Comparison of ENCODE assay signal across 3 cellular contexts in the genomic region with DNA sequence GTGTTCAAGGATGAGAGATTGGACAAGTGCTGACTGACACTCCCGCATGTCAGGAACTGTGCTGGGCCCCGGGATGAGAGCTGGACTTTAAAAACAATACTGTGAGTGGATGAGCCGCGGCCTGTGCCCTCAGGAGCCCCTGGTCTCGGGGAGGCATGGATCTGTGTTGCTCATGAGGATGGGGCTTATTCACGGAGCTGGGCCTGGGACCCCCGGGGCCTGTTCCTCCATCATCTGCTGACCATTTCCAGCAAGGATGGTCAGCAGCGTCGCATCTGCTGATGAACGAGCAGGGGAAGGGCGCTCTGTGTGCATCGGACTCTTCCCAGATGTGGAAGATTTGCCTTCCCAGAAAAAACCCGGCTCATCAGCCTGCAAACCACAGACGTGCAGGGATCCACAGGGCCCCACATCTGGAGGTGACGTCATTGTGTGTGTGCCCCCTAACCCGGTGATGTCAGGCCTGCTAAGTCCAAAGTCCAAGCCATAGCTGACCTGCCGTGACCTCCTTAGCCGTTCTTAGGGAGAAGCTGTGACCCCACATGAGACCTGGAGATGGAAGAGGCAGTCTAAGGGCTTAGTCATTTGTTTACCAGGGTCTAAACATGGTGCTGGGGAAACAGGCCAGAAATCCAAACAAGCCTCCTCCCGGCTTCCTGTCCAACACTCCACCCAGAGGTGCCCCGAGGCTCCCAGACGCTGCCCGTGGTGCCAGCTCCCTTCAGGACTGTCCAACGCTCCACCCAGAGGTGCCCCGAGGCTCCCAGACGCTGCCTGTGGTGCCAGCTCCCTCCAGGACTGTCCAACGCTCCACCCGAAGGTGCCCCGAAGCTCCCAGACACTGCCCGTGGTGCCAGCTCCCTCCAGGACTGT.
TF ChIP-seq lines count a peak whose summit lies in the region.

No MANE protein-coding gene starts in this region.

TF ChIP-seq in SK-N-SH, 30 proteins besides CTCF, POLR2A, EP300 and RAD21 (continued from another document):
- TF ChIP-seq, protein P1, sequence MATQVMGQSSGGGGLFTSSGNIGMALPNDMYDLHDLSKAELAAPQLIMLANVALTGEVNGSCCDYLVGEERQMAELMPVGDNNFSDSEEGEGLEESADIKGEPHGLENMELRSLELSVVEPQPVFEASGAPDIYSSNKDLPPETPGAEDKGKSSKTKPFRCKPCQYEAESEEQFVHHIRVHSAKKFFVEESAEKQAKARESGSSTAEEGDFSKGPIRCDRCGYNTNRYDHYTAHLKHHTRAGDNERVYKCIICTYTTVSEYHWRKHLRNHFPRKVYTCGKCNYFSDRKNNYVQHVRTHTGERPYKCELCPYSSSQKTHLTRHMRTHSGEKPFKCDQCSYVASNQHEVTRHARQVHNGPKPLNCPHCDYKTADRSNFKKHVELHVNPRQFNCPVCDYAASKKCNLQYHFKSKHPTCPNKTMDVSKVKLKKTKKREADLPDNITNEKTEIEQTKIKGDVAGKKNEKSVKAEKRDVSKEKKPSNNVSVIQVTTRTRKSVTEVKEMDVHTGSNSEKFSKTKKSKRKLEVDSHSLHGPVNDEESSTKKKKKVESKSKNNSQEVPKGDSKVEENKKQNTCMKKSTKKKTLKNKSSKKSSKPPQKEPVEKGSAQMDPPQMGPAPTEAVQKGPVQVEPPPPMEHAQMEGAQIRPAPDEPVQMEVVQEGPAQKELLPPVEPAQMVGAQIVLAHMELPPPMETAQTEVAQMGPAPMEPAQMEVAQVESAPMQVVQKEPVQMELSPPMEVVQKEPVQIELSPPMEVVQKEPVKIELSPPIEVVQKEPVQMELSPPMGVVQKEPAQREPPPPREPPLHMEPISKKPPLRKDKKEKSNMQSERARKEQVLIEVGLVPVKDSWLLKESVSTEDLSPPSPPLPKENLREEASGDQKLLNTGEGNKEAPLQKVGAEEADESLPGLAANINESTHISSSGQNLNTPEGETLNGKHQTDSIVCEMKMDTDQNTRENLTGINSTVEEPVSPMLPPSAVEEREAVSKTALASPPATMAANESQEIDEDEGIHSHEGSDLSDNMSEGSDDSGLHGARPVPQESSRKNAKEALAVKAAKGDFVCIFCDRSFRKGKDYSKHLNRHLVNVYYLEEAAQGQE (IDR thresholded peaks at IDR 0.05; ENCODE audit: low read depth, low read length): 0 out of 2 replicates have a peak, but pooled peaks have one; percentile 12
- TF ChIP-seq MXI1 (IDR thresholded peaks at IDR 0.05; ENCODE audit: low read depth, low read length): no peak
- TF ChIP-seq GABPA (IDR thresholded peaks at IDR 0.05; ENCODE audit: low read depth): no peak
- TF ChIP-seq, protein P2, sequence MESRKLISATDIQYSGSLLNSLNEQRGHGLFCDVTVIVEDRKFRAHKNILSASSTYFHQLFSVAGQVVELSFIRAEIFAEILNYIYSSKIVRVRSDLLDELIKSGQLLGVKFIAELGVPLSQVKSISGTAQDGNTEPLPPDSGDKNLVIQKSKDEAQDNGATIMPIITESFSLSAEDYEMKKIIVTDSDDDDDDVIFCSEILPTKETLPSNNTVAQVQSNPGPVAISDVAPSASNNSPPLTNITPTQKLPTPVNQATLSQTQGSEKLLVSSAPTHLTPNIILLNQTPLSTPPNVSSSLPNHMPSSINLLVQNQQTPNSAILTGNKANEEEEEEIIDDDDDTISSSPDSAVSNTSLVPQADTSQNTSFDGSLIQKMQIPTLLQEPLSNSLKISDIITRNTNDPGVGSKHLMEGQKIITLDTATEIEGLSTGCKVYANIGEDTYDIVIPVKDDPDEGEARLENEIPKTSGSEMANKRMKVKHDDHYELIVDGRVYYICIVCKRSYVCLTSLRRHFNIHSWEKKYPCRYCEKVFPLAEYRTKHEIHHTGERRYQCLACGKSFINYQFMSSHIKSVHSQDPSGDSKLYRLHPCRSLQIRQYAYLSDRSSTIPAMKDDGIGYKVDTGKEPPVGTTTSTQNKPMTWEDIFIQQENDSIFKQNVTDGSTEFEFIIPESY (IDR thresholded peaks at IDR 0.05; ENCODE audit: borderline replicate concordance, low read depth): no peak
- TF ChIP-seq IRF3 (IDR thresholded peaks at IDR 0.05; ENCODE audit: low read depth, low read length): no peak

TF ChIP-seq in SK-N-SH treated with all-trans-retinoic acid at 6 μM for 48 hours, 23 proteins besides CTCF, POLR2A, EP300 and RAD21 (continued from another document):
- TF ChIP-seq CSRNP3 (CRISPR knock-in tag; IDR thresholded peaks at IDR 0.05) (no peak), ZFP30 (CRISPR knock-in tag; IDR thresholded peaks at IDR 0.05) (no peak)

TF ChIP-seq in WTC11, 78 proteins besides CTCF, POLR2A, EP300 and RAD21 (continued from another document):
- TF ChIP-seq, protein P3, sequence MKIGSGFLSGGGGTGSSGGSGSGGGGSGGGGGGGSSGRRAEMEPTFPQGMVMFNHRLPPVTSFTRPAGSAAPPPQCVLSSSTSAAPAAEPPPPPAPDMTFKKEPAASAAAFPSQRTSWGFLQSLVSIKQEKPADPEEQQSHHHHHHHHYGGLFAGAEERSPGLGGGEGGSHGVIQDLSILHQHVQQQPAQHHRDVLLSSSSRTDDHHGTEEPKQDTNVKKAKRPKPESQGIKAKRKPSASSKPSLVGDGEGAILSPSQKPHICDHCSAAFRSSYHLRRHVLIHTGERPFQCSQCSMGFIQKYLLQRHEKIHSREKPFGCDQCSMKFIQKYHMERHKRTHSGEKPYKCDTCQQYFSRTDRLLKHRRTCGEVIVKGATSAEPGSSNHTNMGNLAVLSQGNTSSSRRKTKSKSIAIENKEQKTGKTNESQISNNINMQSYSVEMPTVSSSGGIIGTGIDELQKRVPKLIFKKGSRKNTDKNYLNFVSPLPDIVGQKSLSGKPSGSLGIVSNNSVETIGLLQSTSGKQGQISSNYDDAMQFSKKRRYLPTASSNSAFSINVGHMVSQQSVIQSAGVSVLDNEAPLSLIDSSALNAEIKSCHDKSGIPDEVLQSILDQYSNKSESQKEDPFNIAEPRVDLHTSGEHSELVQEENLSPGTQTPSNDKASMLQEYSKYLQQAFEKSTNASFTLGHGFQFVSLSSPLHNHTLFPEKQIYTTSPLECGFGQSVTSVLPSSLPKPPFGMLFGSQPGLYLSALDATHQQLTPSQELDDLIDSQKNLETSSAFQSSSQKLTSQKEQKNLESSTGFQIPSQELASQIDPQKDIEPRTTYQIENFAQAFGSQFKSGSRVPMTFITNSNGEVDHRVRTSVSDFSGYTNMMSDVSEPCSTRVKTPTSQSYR (CRISPR knock-in tag; IDR thresholded peaks at IDR 0.05): no peak
- TF ChIP-seq ATF6 (CRISPR knock-in tag; IDR thresholded peaks at IDR 0.05) (no peak), ZNF219 (CRISPR knock-in tag; IDR thresholded peaks at IDR 0.05; ENCODE audit: borderline replicate concordance) (no peak), ZNF423 (CRISPR knock-in tag; IDR thresholded peaks at IDR 0.05) (no peak), RELA (CRISPR knock-in tag; IDR thresholded peaks at IDR 0.05; ENCODE audit: borderline replicate concordance) (no peak), FOXP1 (CRISPR knock-in tag; IDR thresholded peaks at IDR 0.05; ENCODE audit: borderline replicate concordance) (no peak), ZNF138 (CRISPR knock-in tag; conservative IDR thresholded peaks at IDR 0.05) (no peak), NFATC4 (CRISPR knock-in tag; IDR thresholded peaks at IDR 0.05) (no peak)
